ENCODE assay signal across 11 cellular contexts in genomic region chr13:49530452-49530851, GRCh38. TPM values are rescaled to one million over a fixed set of nuclear protein-coding genes. Genes with fewer than 3 reads are reported as not detected.
DNase-seq lines count a peak whose midpoint lies in the region; ATAC-seq and TF ChIP-seq lines count a peak whose summit lies in the region.
"Had no signal": no experiment of that assay in that cellular context is flagged by ENCODE, and none has a peak within 500 bp of the region (broad histone marks: within the 10 kb centered on the region; RNA-seq: fewer than 3 reads in every experiment).

No MANE protein-coding gene starts in this region.

- peaks cover 31% of the 10 kb centered on the region for H3K36me3 Mint-ChIP-seq in activated CD4-positive, alpha-beta T cell treated with anti-CD3 and anti-CD28 coated beads for 36 hours (ENCODE audit: low read depth)
- H3K36me3 Mint-ChIP-seq in T-cell (peaks cover 57% of the 10 kb centered on the region), Calu3 (ENCODE audit: insufficient read depth, unreplicated experiment) (no peaks in the 10 kb centered on the region)

- CTCF ChIA-PET in activated CD4-positive, alpha-beta T cell treated with anti-CD3 and anti-CD28 coated beads for 36 hours (lab: Charles Lee) = no interaction called here
- CTCF ChIA-PET in T-cell (lab: Charles Lee) = no interaction called here
- CTCF ChIA-PET in Calu3 (lab: Charles Lee) = no interaction called here

- DNase-seq in activated CD4-positive, alpha-beta T cell treated with anti-CD3 and anti-CD28 coated beads for 36 hours = no peak
- no peak for DNase-seq in activated CD4-positive, alpha-beta T cell treated with anti-CD3 and anti-CD28 coated beads for 4 hours
- DNase-seq in T-cell (no peak), sciatic nerve (ENCODE audit: low spot score) (no peak), HK-2 (ENCODE audit: unreplicated experiment) (no peak), DMS153 treated with DMSO at 0.1 percent for 48 hours (lab: John Stamatoyannopoulos, UW; ENCODE audit: unreplicated experiment) (no peak), Calu3 (no peak)
- DNase-seq: 8988T, NCI-H526, T-helper 17 cell had no signal

- no TSS peak for BruUV-seq in Calu3 (replicated peaks; lab: Mats Ljungman, UMichigan)

- no peaks in the 10 kb centered on the region for H3K9me3 Mint-ChIP-seq in activated CD4-positive, alpha-beta T cell treated with anti-CD3 and anti-CD28 coated beads for 36 hours (ENCODE audit: low read depth)
- H3K9me3 Mint-ChIP-seq in T-cell = no peaks in the 10 kb centered on the region
- no peaks in the 10 kb centered on the region for H3K9me3 Mint-ChIP-seq in Calu3 (ENCODE audit: low read depth, unreplicated experiment)

- H3K27me3 Mint-ChIP-seq in activated CD4-positive, alpha-beta T cell treated with anti-CD3 and anti-CD28 coated beads for 36 hours = no peaks in the 10 kb centered on the region
- H3K27me3 Mint-ChIP-seq in T-cell = no peaks in the 10 kb centered on the region
- no peaks in the 10 kb centered on the region for H3K27me3 Mint-ChIP-seq in Calu3 (ENCODE audit: unreplicated experiment)
- H3K27me3 Mint-ChIP-seq: T-helper 17 cell had no signal

- POLR2A ChIA-PET in activated CD4-positive, alpha-beta T cell treated with anti-CD3 and anti-CD28 coated beads for 36 hours (lab: Charles Lee) = no interaction called here
- POLR2A ChIA-PET in T-cell (lab: Charles Lee) = no interaction called here

- no peak for TF ChIP-seq CTCF in Calu3 (IDR thresholded peaks at IDR 0.05; ENCODE audit: unreplicated experiment)

- intact Hi-C loops in activated CD4-positive, alpha-beta T cell treated with anti-CD3 and anti-CD28 coated beads for 36 hours (cut with DNase I, micrococcal nuclease) = no loop called here
- intact Hi-C loops in sciatic nerve (cut with DNase I) = no loop called here
- intact Hi-C loops in Calu3 (cut with micrococcal nuclease; ENCODE audit: unreplicated experiment) = no loop called here

- peaks cover 9% of the 10 kb centered on the region for H3K4me1 Mint-ChIP-seq in activated CD4-positive, alpha-beta T cell treated with anti-CD3 and anti-CD28 coated beads for 36 hours
- H3K4me1 Mint-ChIP-seq in T-cell (peaks cover 5 to 24% (median 11%) of the 10 kb centered on the region in 3 donors), Calu3 (ENCODE audit: low read depth, unreplicated experiment) (no peaks in the 10 kb centered on the region)

- H3K27ac Mint-ChIP-seq in activated CD4-positive, alpha-beta T cell treated with anti-CD3 and anti-CD28 coated beads for 36 hours = peak overlapping the region; percentile 29
- H3K27ac Mint-ChIP-seq in T-cell (peak overlapping the region; percentile 31 to 48), Calu3 (ENCODE audit: unreplicated experiment) (no peak overlapping the region)
- H3K27ac Mint-ChIP-seq: T-helper 17 cell had no signal

- no peak overlapping the region for H3K4me3 Mint-ChIP-seq in activated CD4-positive, alpha-beta T cell treated with anti-CD3 and anti-CD28 coated beads for 36 hours
- no peak overlapping the region for H3K4me3 Mint-ChIP-seq in T-cell
- no peak overlapping the region for H3K4me3 Mint-ChIP-seq in Calu3 (ENCODE audit: low read depth, unreplicated experiment)

- no peak for ATAC-seq in activated CD4-positive, alpha-beta T cell treated with anti-CD3 and anti-CD28 coated beads for 36 hours
- peak; percentile 73 for ATAC-seq in HG02852 (IDR thresholded peaks at IDR 0.05; ENCODE audit: unreplicated experiment)
- ATAC-seq in T-cell (replicated peaks in 1 of 4) = no peak
- ATAC-seq in sciatic nerve = peak; percentile 45
- ATAC-seq: T-helper 17 cell had no signal

RNA-seq across cellular contexts. Expression of gene PHF11, which starts 34.7 kb away (rescaled TPM):
- total RNA-seq in activated CD4-positive, alpha-beta T cell treated with anti-CD3 and anti-CD28 coated beads for 36 hours = 100 to 1,000 TPM in 1 of 2 experiments, 10 to 100 TPM in 1; 84.0 to 106 TPM
- total RNA-seq in T-cell (100 to 1,000 TPM in 3 of 5 donors, 10 to 100 TPM in 2; 94.0 to 119 (median 113) TPM), sciatic nerve (55.2 TPM), Calu3 (2022) (24.0 and 28.8 TPM in 2 replicates)

RNA-seq across cellular contexts. Expression of gene RCBTB1, which starts 54.9 kb away (rescaled TPM):
- 10 to 100 TPM in 1 of 2 experiments, 1 to 10 TPM in 1; 9.8 to 14.9 TPM for total RNA-seq in activated CD4-positive, alpha-beta T cell treated with anti-CD3 and anti-CD28 coated beads for 36 hours
- total RNA-seq in T-cell (10 to 100 TPM; 15.9 to 23.9 (median 18.9) TPM), sciatic nerve (18.9 TPM), Calu3 (2022) (6.3 and 7.2 TPM in 2 replicates)

Comparison
In these comparisons a context has a peak if more than half of its experiments do, and no peak if none do; other contexts are left out.
1. ATAC-seq: peak in HG02852 (single experiment) and sciatic nerve (single experiment); none in activated CD4-positive, alpha-beta T cell treated with anti-CD3 and anti-CD28 coated beads for 36 hours (single experiment) and T-cell (0 of 4).